Comparison of ENCODE assay signal across 16 cellular contexts in genomic region chr3:24315342-24315741, GRCh38.
DNase-seq lines count a peak whose midpoint lies in the region; ATAC-seq, FAIRE-seq and TF ChIP-seq lines count a peak whose summit lies in the region.
"Had no signal": no experiment of that assay in that cellular context is flagged by ENCODE, and none has a peak within 500 bp of the region (broad histone marks: within the 10 kb centered on the region; RNA-seq: fewer than 3 reads in every experiment).

No MANE protein-coding gene starts in this region.

- DNase-seq in NCI-H2107 treated with DMSO at 0.1 percent for 48 hours (lab: John Stamatoyannopoulos, UW; ENCODE audit: unreplicated experiment) (peak; percentile 5), bronchial epithelial cell (ENCODE audit: low read depth) (peak; percentile 42), left kidney (ENCODE audit: low read depth, low spot score) (peak; percentile 31), NCI-H69 (lab: John Stamatoyannopoulos, UW) (no peak), MCF 10A (ENCODE audit: unreplicated experiment) (no peak)
- DNase-seq in activated effector memory CD4-positive, alpha-beta T cell treated with Interleukin-2 at 50 U/mL for 16 hours, result no peak
- DNase-seq: BE2C; CD4-positive, alpha-beta memory T cell; DMS153; DMS79 treated with DMSO at 0.1 percent for 48 hours; GDM1; H7 had no signal

- no peak overlapping the region for H3K27ac Mint-ChIP-seq in MCF 10A (ENCODE audit: low read depth, unreplicated experiment)
- H3K27ac Mint-ChIP-seq: CD4-positive, alpha-beta memory T cell had no signal

- no peaks in the 10 kb centered on the region for H3K36me3 ChIP-seq in bronchial epithelial cell (ENCODE audit: control insufficient read depth, insufficient read depth, low read length)
- H3K36me3 ChIP-seq: BE2C had no signal

- H3K9me3 Mint-ChIP-seq in MCF 10A (ENCODE audit: unreplicated experiment), result no peaks in the 10 kb centered on the region

- FAIRE-seq in bronchial epithelial cell (lab: Jason Lieb, UNC), result peak; percentile 76
- FAIRE-seq: A549, D721Med had no signal

- H3K27me3 ChIP-seq in bronchial epithelial cell (ENCODE audit: control insufficient read depth, insufficient read depth, low read length), result no peaks in the 10 kb centered on the region
- H3K27me3 ChIP-seq: BE2C had no signal

- no peak overlapping the region for H3K4me3 ChIP-seq in bronchial epithelial cell (ENCODE audit: low read depth, low read length)
- H3K4me3 ChIP-seq: A549, GM23248 had no signal

- TF ChIP-seq CTCF in bronchial epithelial cell (IDR thresholded peaks at IDR 0.05; ENCODE audit: insufficient read depth, low read length, severe bottlenecking) (no peak), MCF 10A (IDR thresholded peaks at IDR 0.05; ENCODE audit: unreplicated experiment) (no peak)

- intact Hi-C loops in MCF 10A (cut with micrococcal nuclease), result no loop called here

- POLR2A ChIA-PET in MCF 10A (lab: Yijun Ruan, JAX), result interaction anchor here (1.0 kb wide), 1 partner anchor 9 kb away, joined by 3 read pairs; no protein-coding TSS in a partner anchor

- no TSS peak for BruUV-seq in MCF 10A (replicated peaks; lab: Mats Ljungman, UMichigan)

- ATAC-seq in GM21717 (IDR thresholded peaks at IDR 0.05; ENCODE audit: unreplicated experiment), result no peak
- ATAC-seq: A549 had no signal

- no peak overlapping the region for H3K4me3 Mint-ChIP-seq in MCF 10A (ENCODE audit: unreplicated experiment)
- H3K4me3 Mint-ChIP-seq: CD4-positive, alpha-beta memory T cell had no signal

- CTCF ChIA-PET in MCF 10A (lab: Yijun Ruan, JAX), result interaction anchor here (0.7 kb wide), 1 partner anchor 92 kb away, joined by 3 read pairs; no protein-coding TSS in a partner anchor

- peaks cover 19% of the 10 kb centered on the region for H3K4me1 Mint-ChIP-seq in MCF 10A (ENCODE audit: insufficient read depth, unreplicated experiment)
- H3K4me1 Mint-ChIP-seq: CD4-positive, alpha-beta memory T cell had no signal

- no peaks in the 10 kb centered on the region for H3K36me3 Mint-ChIP-seq in MCF 10A (ENCODE audit: insufficient read depth, unreplicated experiment)
- H3K36me3 Mint-ChIP-seq: CD4-positive, alpha-beta memory T cell had no signal

- H3K27me3 Mint-ChIP-seq in MCF 10A (ENCODE audit: insufficient read depth, unreplicated experiment), result no peaks in the 10 kb centered on the region

Comparison
In these comparisons a context has a peak if more than half of its experiments do, and no peak if none do; other contexts are left out.
1. DNase-seq: peak in NCI-H2107 treated with DMSO at 0.1 percent for 48 hours (single experiment), bronchial epithelial cell (single experiment) and left kidney (single experiment); none in activated effector memory CD4-positive, alpha-beta T cell treated with Interleukin-2 at 50 U/mL for 16 hours (single experiment), NCI-H69 (single experiment) and MCF 10A (single experiment).